In the genomic region with DNA sequence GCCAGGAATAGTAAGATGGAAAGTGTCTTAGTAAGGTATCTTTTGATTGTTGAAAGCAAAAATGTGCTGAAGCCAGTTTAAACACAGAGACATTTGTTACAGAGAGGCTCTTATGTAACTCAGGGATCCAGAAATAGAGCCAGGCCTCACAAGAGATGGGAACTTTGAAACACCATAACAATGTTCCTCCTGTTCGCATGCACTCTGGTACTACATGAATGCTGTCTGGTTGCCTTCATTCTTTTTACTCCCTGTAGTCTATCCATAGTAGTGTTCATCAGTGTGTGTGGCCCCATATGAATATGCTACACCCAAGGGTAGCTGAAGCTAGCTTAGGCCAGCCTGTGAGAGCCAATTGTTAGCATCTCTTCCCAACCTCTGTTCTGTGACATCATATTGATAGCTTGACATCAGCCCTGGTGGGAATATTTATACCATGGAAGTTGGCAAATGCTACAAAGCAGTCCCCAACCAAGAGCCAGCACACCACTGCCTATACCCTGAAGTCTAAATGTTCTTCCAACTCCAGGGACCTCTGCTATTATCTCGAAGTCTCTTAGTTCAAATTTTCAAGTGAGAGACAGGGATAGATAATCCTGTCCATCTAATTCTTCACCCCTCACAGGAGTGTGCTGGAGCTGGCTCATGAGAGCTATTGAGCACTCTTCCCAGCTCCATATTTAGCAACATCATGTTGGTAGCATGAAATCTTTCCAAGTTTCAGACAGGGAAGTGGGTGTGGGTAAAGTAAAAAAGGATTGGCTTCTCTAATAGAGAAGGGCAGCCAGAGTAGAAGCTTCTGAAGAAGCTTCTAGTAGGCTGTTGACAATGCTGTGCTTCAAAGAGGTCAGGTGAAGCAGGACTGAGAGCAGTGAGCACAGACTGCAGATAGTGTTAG, we compare ENCODE assay signal across 20 cellular contexts. TPM values are rescaled to one million over a fixed set of nuclear protein-coding genes. Genes with fewer than 3 reads are reported as not detected.
DNase-seq lines count a peak whose midpoint lies in the region; ATAC-seq and TF ChIP-seq lines count a peak whose summit lies in the region.
"Had no signal": no experiment of that assay in that cellular context is flagged by ENCODE, and none has a peak within 500 bp of the region (broad histone marks: within the 10 kb centered on the region; RNA-seq: fewer than 3 reads in every experiment).

No MANE protein-coding gene starts in this region.

- peaks cover 35% of the 10 kb centered on the region for H3K36me3 Mint-ChIP-seq in activated naive CD8-positive, alpha-beta T cell treated with anti-CD3 and anti-CD28 coated beads, Interleukin-2, amount 10 ng/mL, durations not matched to agents 7 days and 5 days

- peaks cover 0 to 49% (median 34%) of the 10 kb centered on the region in 9 donors for H3K4me1 ChIP-seq in heart right ventricle
- H3K4me1 ChIP-seq: uterus had no signal

- no peaks in the 10 kb centered on the region for H3K9me3 ChIP-seq in heart right ventricle
- H3K9me3 ChIP-seq: BLaER1 treated with 17β-estradiol and CSF1 and Interleukin-3, amounts not matched to agents 10 nM and 100 nM; spleen; uterus had no signal

- peak overlapping the region; percentile 73 for H3K27ac Mint-ChIP-seq in activated naive CD8-positive, alpha-beta T cell treated with anti-CD3 and anti-CD28 coated beads, Interleukin-2, amount 10 ng/mL, durations not matched to agents 7 days and 5 days

- H3K27me3 ChIP-seq in heart right ventricle = no peaks in the 10 kb centered on the region
- H3K27me3 ChIP-seq: BLaER1 treated with 17β-estradiol and CSF1 and Interleukin-3, amounts not matched to agents 10 nM and 100 nM; spleen; uterus had no signal

- H3K4me3 ChIP-seq in heart right ventricle (no peak overlapping the region), coronary artery (no peak overlapping the region)
- H3K4me3 ChIP-seq: BLaER1 treated with 17β-estradiol and CSF1 and Interleukin-3, amounts not matched to agents 10 nM and 100 nM; spleen; uterus had no signal

- intact Hi-C loops in heart right ventricle (cut with DNase I) = no loop called here

- H3K4me3 Mint-ChIP-seq in activated naive CD8-positive, alpha-beta T cell treated with anti-CD3 and anti-CD28 coated beads, Interleukin-2, amount 10 ng/mL, durations not matched to agents 7 days and 5 days = no peak overlapping the region
- H3K4me3 Mint-ChIP-seq: brain, neural crest cell had no signal

- H3K27me3 Mint-ChIP-seq in activated naive CD8-positive, alpha-beta T cell treated with anti-CD3 and anti-CD28 coated beads, Interleukin-2, amount 10 ng/mL, durations not matched to agents 7 days and 5 days = no peaks in the 10 kb centered on the region
- H3K27me3 Mint-ChIP-seq: brain had no signal

- H3K27ac ChIP-seq in heart right ventricle (peak overlapping the region in 8 of 10 donors; percentile 26 to 73 (median 54)), coronary artery (no peak overlapping the region)
- H3K27ac ChIP-seq: BLaER1 treated with 17β-estradiol and CSF1 and Interleukin-3, amounts not matched to agents 10 nM and 100 nM; spleen; uterus had no signal

- POLR2A ChIA-PET in activated naive CD8-positive, alpha-beta T cell treated with anti-CD3 and anti-CD28 coated beads, Interleukin-2, amount 10 ng/mL, durations not matched to agents 7 days and 5 days (lab: Charles Lee) = interaction anchor here (1.1 kb wide), 1 partner anchor 7 kb away, joined by 4 read pairs; no protein-coding TSS in a partner anchor

- 47 to 65% methylated on average over 2 of the region's 2 CpGs for WGBS in heart right ventricle, 2 donors

- peaks cover 4 to 100% (median 36%) of the 10 kb centered on the region in 9 donors for H3K36me3 ChIP-seq in heart right ventricle
- H3K36me3 ChIP-seq: uterus had no signal

- no peaks in the 10 kb centered on the region for H3K9me3 Mint-ChIP-seq in activated naive CD8-positive, alpha-beta T cell treated with anti-CD3 and anti-CD28 coated beads, Interleukin-2, amount 10 ng/mL, durations not matched to agents 7 days and 5 days
- H3K9me3 Mint-ChIP-seq: activated naive CD4-positive, alpha-beta T cell treated with anti-CD3 and anti-CD28 coated beads, Interleukin-2, amount 50 U/mL, for 72 hours; brain; neural crest cell had no signal

- TF ChIP-seq CTCF in heart right ventricle (IDR thresholded peaks at IDR 0.05) (no peak), coronary artery (IDR thresholded peaks at IDR 0.05) (no peak)

- DNase-seq in Ammon's horn (ENCODE audit: low spot score) = peak; percentile 59
- DNase-seq in activated naive CD8-positive, alpha-beta T cell treated with anti-CD3 and anti-CD28 coated beads, Interleukin-2, amount 10 ng/mL, durations not matched to agents 7 days and 5 days = no peak
- no peak for DNase-seq in heart right ventricle
- peak; percentile 80 for DNase-seq in pons (ENCODE audit: low spot score)
- DNase-seq in coronary artery (ENCODE audit: low spot score) = no peak
- no peak for DNase-seq in cerebellar nuclear complex (lab: John Stamatoyannopoulos, UW)
- no peak for DNase-seq in NCI-H187 treated with DMSO at 0.1 percent for 48 hours (lab: John Stamatoyannopoulos, UW)
- DNase-seq: erythroblast; NCI-H1105 treated with DMSO at 0.1 percent for 48 hours; NCI-H2081 treated with DMSO at 0.1 percent for 48 hours; NCI-H510A; NK-92 treated with Interleukin-12 subunit alpha and Interleukin-12 subunit beta, amount 100 ng/mL, for 24 hours; spleen; stimulated activated CD4-positive, alpha-beta T cell treated with anti-CD3 and anti-CD28 coated beads, Interleukin-4, amount 100 ng/mL, for 4 hours; uterus had no signal

- H3K4me1 Mint-ChIP-seq in activated naive CD8-positive, alpha-beta T cell treated with anti-CD3 and anti-CD28 coated beads, Interleukin-2, amount 10 ng/mL, durations not matched to agents 7 days and 5 days = peaks cover 5% of the 10 kb centered on the region

- ATAC-seq in activated naive CD8-positive, alpha-beta T cell treated with anti-CD3 and anti-CD28 coated beads, Interleukin-2, amount 10 ng/mL, durations not matched to agents 7 days and 5 days (ENCODE audit: low read depth) = no peak
- ATAC-seq in heart right ventricle = peak; percentile 74 to 94 (median 90)
- ATAC-seq in activated CD4-positive, CD25-positive, alpha-beta regulatory T cell treated with anti-CD3 and anti-CD28 coated beads, Interleukin-2, amount 50 U/mL, for 24 hours = no peak
- ATAC-seq: activated naive CD4-positive, alpha-beta T cell treated with anti-CD3 and anti-CD28 coated beads, Interleukin-2, amount 50 U/mL, for 72 hours had no signal

RNA-seq across cellular contexts. Expression of a gene that starts 7.0 kb away (rescaled TPM):
- 10 to 100 TPM; 32.7 to 37.4 TPM for total RNA-seq in activated naive CD8-positive, alpha-beta T cell treated with anti-CD3 and anti-CD28 coated beads, Interleukin-2, amount 10 ng/mL, durations not matched to agents 7 days and 5 days
- 10 to 100 TPM; 47.4 to 83.4 (median 66.3) TPM for total RNA-seq in heart right ventricle
- 100 to 1,000 TPM in 1 of 2 donors, 10 to 100 TPM in 1; 42.0 to 112 TPM for polyA plus RNA-seq in heart right ventricle

RNA-seq across cellular contexts. Expression of a gene that starts 7.1 kb away (rescaled TPM):
- 10 to 100 TPM; 11.4 to 12.4 TPM for total RNA-seq in activated naive CD8-positive, alpha-beta T cell treated with anti-CD3 and anti-CD28 coated beads, Interleukin-2, amount 10 ng/mL, durations not matched to agents 7 days and 5 days
- total RNA-seq in heart right ventricle = 10 to 100 TPM in 9 of 10 donors, 1 to 10 TPM in 1; 9.9 to 16.4 (median 13.5) TPM
- polyA plus RNA-seq in heart right ventricle = 10 to 100 TPM in 1 of 2 donors, 1 to 10 TPM in 1; 5.9 to 23.1 TPM

Comparison
In these comparisons a context has a peak if more than half of its experiments do, and no peak if none do; other contexts are left out.
1. DNase-seq: peak in Ammon's horn (single experiment) and pons (single experiment); none in activated naive CD8-positive, alpha-beta T cell treated with anti-CD3 and anti-CD28 coated beads, Interleukin-2, amount 10 ng/mL, durations not matched to agents 7 days and 5 days (single experiment), heart right ventricle (0 of 2), coronary artery (single experiment), cerebellar nuclear complex (0 of 2) and NCI-H187 treated with DMSO at 0.1 percent for 48 hours (single experiment).
2. ATAC-seq: peak in heart right ventricle (8 of 8); none in activated naive CD8-positive, alpha-beta T cell treated with anti-CD3 and anti-CD28 coated beads, Interleukin-2, amount 10 ng/mL, durations not matched to agents 7 days and 5 days (single experiment) and activated CD4-positive, CD25-positive, alpha-beta regulatory T cell treated with anti-CD3 and anti-CD28 coated beads, Interleukin-2, amount 50 U/mL, for 24 hours (0 of 2).
3. H3K27ac ChIP-seq: peak in heart right ventricle (8 of 10); none in coronary artery (0 of 2).